24 cellular contexts compared by ENCODE assay signal in the genomic region with DNA sequence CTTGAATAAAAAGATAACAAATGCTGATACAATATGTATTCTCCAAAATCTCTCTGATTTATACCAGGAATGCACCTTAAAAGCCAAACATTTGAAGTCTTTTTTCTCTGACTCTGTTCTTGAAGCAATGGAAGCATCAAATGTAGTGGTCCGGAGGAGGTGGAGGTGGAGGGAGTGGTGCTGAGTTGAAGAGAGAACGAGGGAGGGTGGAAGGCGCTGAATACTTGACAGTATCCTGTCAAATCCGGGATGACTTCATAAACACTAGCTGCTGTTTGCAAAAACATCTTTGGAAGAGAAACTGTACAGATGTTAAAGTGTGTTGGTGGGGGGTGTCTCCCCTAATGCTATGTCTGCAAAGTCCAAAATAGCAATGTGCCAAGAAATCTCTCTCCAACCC.
"Had no signal": no experiment of that assay in that cellular context is flagged by ENCODE, and none has a peak within 500 bp of the region (broad histone marks: within the 10 kb centered on the region; RNA-seq: fewer than 3 reads in every experiment).

No MANE protein-coding gene starts in this region.

- H3K27ac ChIP-seq: left lung, left ventricle myocardium inferior, lower lobe of right lung had no signal

- H3K4me3 ChIP-seq: left lung, left ventricle myocardium inferior, lower lobe of right lung, lung, mucosa of descending colon had no signal

- H3K4me1 ChIP-seq: left lung, left ventricle myocardium inferior, lower lobe of right lung had no signal

- ATAC-seq: left cardiac atrium; left colon; left lobe of liver; left lung; left ventricle myocardium superior; lower lobe of right lung; mucosa of descending colon; naive thymus-derived CD4-positive, alpha-beta T cell; naive thymus-derived CD8-positive, alpha-beta T cell had no signal

- H3K9me3 ChIP-seq: left ventricle myocardium inferior, lower lobe of right lung had no signal

- DNase-seq: hippocampal formation; hypothalamus; immature natural killer cell; islet precursor cell; kidney; kidney glomerular epithelial cell; left cardiac atrium; left colon; left lung; left ventricle myocardium inferior; left ventricle myocardium superior; lower lobe of right lung; mammary epithelial cell; mesenchymal stem cell; mesendoderm; midbrain; mucosa of descending colon; naive B cell; naive thymus-derived CD4-positive, alpha-beta T cell; naive thymus-derived CD8-positive, alpha-beta T cell had no signal

- H3K36me3 ChIP-seq: left lung, left ventricle myocardium inferior, lower lobe of right lung had no signal

- H3K27me3 ChIP-seq: left lung had no signal

- FAIRE-seq: islet of Langerhans, keratinocyte, kidney had no signal
